Comparison of ENCODE assay signal across 8 cellular contexts in genomic region chr17:44345497-44346026, GRCh38. TPM values are rescaled to one million over a fixed set of nuclear protein-coding genes. Genes with fewer than 3 reads are reported as not detected.
DNase-seq lines count a peak whose midpoint lies in the region; ATAC-seq and TF ChIP-seq lines count a peak whose summit lies in the region.

No MANE protein-coding gene starts in this region.

- peaks cover 25% of the 10 kb centered on the region for H3K79me2 ChIP-seq in DOHH2 (ENCODE audit: control insufficient read depth, low read length)

- H3K27me3 Mint-ChIP-seq in HFFc6 (ENCODE audit: insufficient read depth): peaks cover 6% of the 10 kb centered on the region
- H3K27me3 Mint-ChIP-seq in activated CD8-positive, alpha-beta T cell treated with anti-CD3 and anti-CD28 coated beads for 36 hours: no peaks in the 10 kb centered on the region

- H3K27ac Mint-ChIP-seq in HFFc6: peak overlapping the region; percentile 89
- peak overlapping the region; percentile 81 for H3K27ac Mint-ChIP-seq in activated CD8-positive, alpha-beta T cell treated with anti-CD3 and anti-CD28 coated beads for 36 hours

- peaks cover 2% of the 10 kb centered on the region; the same call in 1 of the 2 replicates for H3K27me3 ChIP-seq in DOHH2 (ENCODE audit: control insufficient read depth, low read length)

- peak; percentile 31 for TF ChIP-seq POLR2A in erythroblast (IDR thresholded peaks at IDR 0.05; ENCODE audit: low read length)

- H3K9me3 ChIP-seq in DOHH2 (ENCODE audit: control insufficient read depth, insufficient read depth, low read length): no peaks in the 10 kb centered on the region

- peaks cover 28% of the 10 kb centered on the region for H3K4me1 Mint-ChIP-seq in HFFc6 (ENCODE audit: low read depth)
- peaks cover 19% of the 10 kb centered on the region for H3K4me1 Mint-ChIP-seq in activated CD8-positive, alpha-beta T cell treated with anti-CD3 and anti-CD28 coated beads for 36 hours (ENCODE audit: low read depth)

- CTCF ChIA-PET in activated CD8-positive, alpha-beta T cell treated with anti-CD3 and anti-CD28 coated beads for 36 hours (lab: Charles Lee): interaction anchor here (0.7 to 5.6 kb wide), 37 partner anchors 8 to 444 kb away, joined by 3 to 59 read pairs (median 4); partner anchors contain the start of genes ATXN7L3, FAM171A2 and TMUB2

- DNase-seq in HFFc6 (peak; percentile 49), NCI-H345 (lab: John Stamatoyannopoulos, UW) (peak; percentile 65), erythroblast (lab: John Stamatoyannopoulos, UW) (peak; percentile 48 to 69), midbrain (lab: John Stamatoyannopoulos, UW) (peak; percentile 64), superior temporal gyrus (ENCODE audit: extremely low spot score) (peak; percentile 76), COLO829 (ENCODE audit: low spot score) (no peak)
- peak; percentile 67 for DNase-seq in activated CD8-positive, alpha-beta T cell treated with anti-CD3 and anti-CD28 coated beads for 36 hours

- peak overlapping the region; percentile 86 for H3K27ac ChIP-seq in DOHH2 (ENCODE audit: low read depth, low read length)

- H3K4me3 ChIP-seq in DOHH2 (ENCODE audit: low read length): peak overlapping the region; percentile 100

- no peaks in the 10 kb centered on the region for H4K20me1 ChIP-seq in DOHH2 (ENCODE audit: control insufficient read depth, insufficient read depth, low read depth, low read length)

- no peaks in the 10 kb centered on the region for H3K9me3 Mint-ChIP-seq in HFFc6
- H3K9me3 Mint-ChIP-seq in activated CD8-positive, alpha-beta T cell treated with anti-CD3 and anti-CD28 coated beads for 36 hours: no peaks in the 10 kb centered on the region

- ATAC-seq in activated CD8-positive, alpha-beta T cell treated with anti-CD3 and anti-CD28 coated beads for 36 hours: peak; percentile 7

- H3K4me1 ChIP-seq in DOHH2 (ENCODE audit: control insufficient read depth, low read length): peaks cover 50% of the 10 kb centered on the region

- H3K36me3 Mint-ChIP-seq in HFFc6 (ENCODE audit: low read depth): 0 out of 2 replicates have a peak, but pooled peaks cover 4% of the 10 kb centered on the region
- H3K36me3 Mint-ChIP-seq in activated CD8-positive, alpha-beta T cell treated with anti-CD3 and anti-CD28 coated beads for 36 hours (ENCODE audit: low read depth): no peaks in the 10 kb centered on the region

- peak overlapping the region; percentile 97 for H3K4me3 Mint-ChIP-seq in HFFc6
- H3K4me3 Mint-ChIP-seq in activated CD8-positive, alpha-beta T cell treated with anti-CD3 and anti-CD28 coated beads for 36 hours: peak overlapping the region; percentile 93

- H3F3A ChIP-seq in DOHH2 (ENCODE audit: control insufficient read depth, insufficient read depth): peaks cover 21% of the 10 kb centered on the region

- TF ChIP-seq CTCF in DOHH2 (IDR thresholded peaks at IDR 0.05; ENCODE audit: low read depth, low read length, poor library complexity, severe bottlenecking) (peak; percentile 94), HFFc6 (IDR thresholded peaks at IDR 0.05) (peak; percentile 78)
- TF ChIP-seq CTCF in activated CD8-positive, alpha-beta T cell treated with anti-CD3 and anti-CD28 coated beads for 36 hours (IDR thresholded peaks at IDR 0.05): peak; percentile 78

- intact Hi-C loops in activated CD8-positive, alpha-beta T cell treated with anti-CD3 and anti-CD28 coated beads for 36 hours (cut with micrococcal nuclease): loop anchor here (5.0 kb wide), 1 partner anchor 143 kb away; no protein-coding TSS in a partner anchor

- no peaks in the 10 kb centered on the region for H3K9me2 ChIP-seq in DOHH2 (replicated peaks; ENCODE audit: control insufficient read depth, low read length)

- peak overlapping the region; percentile 100 for H3K4me2 ChIP-seq in DOHH2 (ENCODE audit: low read length)

- peaks cover 27% of the 10 kb centered on the region for H3K36me3 ChIP-seq in DOHH2 (ENCODE audit: control insufficient read depth, low read length)

- POLR2A ChIA-PET in activated CD8-positive, alpha-beta T cell treated with anti-CD3 and anti-CD28 coated beads for 36 hours (lab: Charles Lee): interaction anchor here (0.6 to 1.5 kb wide), 11 partner anchors 14 to 1602 kb away, joined by 3 to 5 read pairs (median 3); no protein-coding TSS in a partner anchor

RNA-seq across cellular contexts. Expression of gene GRN, which starts 0.5 kb away (rescaled TPM):
- total RNA-seq in HFFc6 (2021; fragmentation: NEBNext Ultra II Directional; extraction: Animal tissue kit (Norgen Biotek cat#: 25700)): 100 to 1,000 TPM; 186 to 249 (median 221) TPM
- total RNA-seq in activated CD8-positive, alpha-beta T cell treated with anti-CD3 and anti-CD28 coated beads for 36 hours: 10 to 100 TPM; 34.8 to 35.5 TPM

RNA-seq across cellular contexts. Expression of gene FAM171A2, which starts 18.1 kb away (rescaled TPM):
- total RNA-seq in HFFc6 (2021; fragmentation: NEBNext Ultra II Directional; extraction: Animal tissue kit (Norgen Biotek cat#: 25700)): 1 to 10 TPM; 1.6 to 1.9 (median 1.8) TPM
- under 1 TPM; 0.43 to 0.78 TPM for total RNA-seq in activated CD8-positive, alpha-beta T cell treated with anti-CD3 and anti-CD28 coated beads for 36 hours

RNA-seq across cellular contexts. Expression of gene SLC25A39, which starts 20.9 kb away (rescaled TPM):
- 100 to 1,000 TPM in 5 of 6 experiments, 10 to 100 TPM in 1; 94.8 to 116 (median 108) TPM for total RNA-seq in HFFc6 (2021; fragmentation: NEBNext Ultra II Directional; extraction: Animal tissue kit (Norgen Biotek cat#: 25700))
- 100 to 1,000 TPM; 149 to 153 TPM for total RNA-seq in activated CD8-positive, alpha-beta T cell treated with anti-CD3 and anti-CD28 coated beads for 36 hours

RNA-seq across cellular contexts. Expression of gene RUNDC3A, which starts 37.2 kb away (rescaled TPM):
- total RNA-seq in HFFc6 (2021; fragmentation: NEBNext Ultra II Directional; extraction: Animal tissue kit (Norgen Biotek cat#: 25700)): under 1 TPM in 1 of 6 experiments, not detected in 5; 0.17 TPM
- total RNA-seq in activated CD8-positive, alpha-beta T cell treated with anti-CD3 and anti-CD28 coated beads for 36 hours: under 1 TPM in 1 of 2 experiments, not detected in 1; 0.22 TPM

RNA-seq across cellular contexts. Expression of gene ITGA2B, which starts 43.9 kb away (rescaled TPM):
- under 1 TPM in 2 of 6 experiments, not detected in 4; 0.18 to 0.19 TPM for total RNA-seq in HFFc6 (2021; fragmentation: NEBNext Ultra II Directional; extraction: Animal tissue kit (Norgen Biotek cat#: 25700))
- 1 to 10 TPM; 1.1 to 1.7 TPM for total RNA-seq in activated CD8-positive, alpha-beta T cell treated with anti-CD3 and anti-CD28 coated beads for 36 hours

Comparison
In these comparisons a context has a peak if more than half of its experiments do, and no peak if none do; other contexts are left out.
1. RNA of gene GRN, which starts 0.5 kb away (total RNA-seq): 186 to 249 TPM in HFFc6; 34.8 to 35.5 TPM in activated CD8-positive, alpha-beta T cell treated with anti-CD3 and anti-CD28 coated beads for 36 hours; every median in the first group is over 4 times any median in the second.
2. Peak in every context shown above with its lines, with median percentiles within 50 percentile points of each other: CTCF ChIP-seq.